Comparison of ENCODE assay signal across 1 cellular context in genomic region chr21:36949171-36950141, GRCh38.
TF ChIP-seq lines count a peak whose summit lies in the region.

No MANE protein-coding gene starts in this region.

TF ChIP-seq in H1, 55 proteins besides CTCF, POLR2A, EP300 and RAD21:
- TF ChIP-seq SRF (IDR thresholded peaks at IDR 0.05; ENCODE audit: low read depth, low read length) (peak; percentile 77), SIRT6 (IDR thresholded peaks at IDR 0.05; ENCODE audit: low read length) (no peak)
